ENCODE assay signal across 20 cellular contexts in the genomic region with DNA sequence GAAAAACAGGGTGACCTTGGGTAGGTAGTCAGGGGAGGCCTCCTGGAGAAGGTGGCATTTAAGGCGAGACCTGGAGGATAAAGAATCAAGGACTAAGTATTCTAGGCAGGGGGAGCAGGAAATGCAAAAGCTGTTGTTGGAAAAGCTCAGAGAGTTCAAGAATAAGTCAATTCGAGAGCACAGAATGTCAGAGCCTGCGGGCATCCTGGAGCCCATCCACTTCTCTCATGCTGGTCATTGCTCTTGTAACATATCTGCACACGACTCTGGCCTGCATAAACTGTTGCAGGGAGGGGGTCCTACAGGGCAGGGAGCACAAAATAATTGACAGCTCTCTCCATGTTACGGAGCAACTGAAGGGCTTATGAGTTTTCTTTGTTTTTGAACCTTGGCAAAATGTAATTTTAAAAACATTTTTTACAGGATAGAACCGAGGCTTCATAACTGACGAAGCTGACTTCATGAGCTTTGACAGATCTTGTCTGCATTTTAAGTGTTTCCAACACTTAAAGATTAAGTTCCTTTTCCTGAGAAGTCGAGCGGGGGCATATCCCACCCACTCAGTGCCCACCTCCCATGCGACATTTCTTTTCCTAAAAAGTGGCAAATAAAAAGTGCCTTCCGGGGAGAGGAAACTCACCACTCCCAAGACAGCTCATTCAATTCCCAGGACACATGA. TPM values are rescaled to one million over a fixed set of nuclear protein-coding genes. Genes with fewer than 3 reads are reported as not detected.
"Had no signal": no experiment of that assay in that cellular context is flagged by ENCODE, and none has a peak within 500 bp of the region (broad histone marks: within the 10 kb centered on the region; RNA-seq: fewer than 3 reads in every experiment).

No MANE protein-coding gene starts in this region.

- ATAC-seq: effector memory CD8-positive, alpha-beta T cell; foreskin keratinocyte; left lung; naive thymus-derived CD8-positive, alpha-beta T cell; right lobe of liver; stimulated activated memory B cell treated with anti-CD40 and anti-IgM and Interleukin-4, amounts not matched to agents 10 μg/mL and 1 μg/mL and 100 μg/mL, for 72 hours had no signal

- H3K4me1 ChIP-seq: foreskin keratinocyte, left lung, pancreas, right lobe of liver had no signal

- H3K27ac ChIP-seq: foreskin keratinocyte, left lung, pancreas, right lobe of liver, thoracic aorta, upper lobe of left lung had no signal

- H3K4me3 ChIP-seq: left lung, pancreas, right lobe of liver, thoracic aorta, upper lobe of left lung had no signal

- H3K36me3 ChIP-seq: left lung, pancreas, right lobe of liver, thoracic aorta, upper lobe of left lung had no signal

- H3K27me3 ChIP-seq: pancreas, right lobe of liver, upper lobe of left lung had no signal

- H3K9me3 ChIP-seq: left lung, pancreas, right lobe of liver, thoracic aorta, upper lobe of left lung had no signal

- DNase-seq: activated CD4-positive, alpha-beta T cell treated with anti-CD3 and anti-CD28 coated beads, Interleukin-2, amount 50 U/mL, for 4 hours; activated T-cell treated with anti-CD3 and anti-CD28 coated beads for 4 hours; amniotic stem cell; dermis blood vessel endothelial cell; effector memory CD8-positive, alpha-beta T cell; foreskin keratinocyte; left lung; naive thymus-derived CD8-positive, alpha-beta T cell; pancreas; right lobe of liver; stimulated activated CD4-positive, alpha-beta T cell treated with anti-CD3 and anti-CD28 coated beads, Interleukin-4, amount 100 ng/mL, for 4 hours; upper lobe of left lung had no signal

- FAIRE-seq: keratinocyte, pancreas, TTC549 had no signal

RNA-seq across cellular contexts. Expression of gene PLA2G5, which starts 4.2 kb away (rescaled TPM):
- total RNA-seq: activated T-helper 1 cell treated with anti-CD3 and anti-CD28 coated beads, Interleukin-12 subunit alpha, Interleukin-12 subunit beta, Interleukin-2, Interleukin-4 antibody, amounts not matched to agents 30 ng/mL and 10 ng/mL and 1 ng/mL, durations not matched to agents 14 hours and 24 hours and 36 hours; chondrocyte; dermis blood vessel endothelial cell; foreskin keratinocyte; naive thymus-derived CD8-positive, alpha-beta T cell had no signal

RNA-seq across cellular contexts. Expression of gene PLA2G2D, which starts 45.2 kb away (rescaled TPM):
- total RNA-seq: activated T-helper 1 cell treated with anti-CD3 and anti-CD28 coated beads, Interleukin-12 subunit alpha, Interleukin-12 subunit beta, Interleukin-2, Interleukin-4 antibody, amounts not matched to agents 30 ng/mL and 10 ng/mL and 1 ng/mL, durations not matched to agents 14 hours and 24 hours and 36 hours; chondrocyte; dermis blood vessel endothelial cell; foreskin keratinocyte; left lung; mucosa of gallbladder; naive thymus-derived CD8-positive, alpha-beta T cell; pulmonary artery endothelial cell; thoracic aorta had no signal
